In genomic region chr4:139469869-139470268, GRCh38 we compare ENCODE assay signal across 1 cellular context.
TF ChIP-seq lines count a peak whose summit lies in the region.

No MANE protein-coding gene starts in this region.

TF ChIP-seq in liver, 16 proteins besides CTCF, POLR2A, EP300 and RAD21 (continued from another document):
- TF ChIP-seq EGR1 (IDR thresholded peaks at IDR 0.05; ENCODE audit: low read depth in 2 of 2), result no peak
